Comparison of ENCODE assay signal across 36 cellular contexts in genomic region chr1:57007472-57007871, GRCh38. TPM values are rescaled to one million over a fixed set of nuclear protein-coding genes. Genes with fewer than 3 reads are reported as not detected.
"Had no signal": no experiment of that assay in that cellular context is flagged by ENCODE, and none has a peak within 500 bp of the region (broad histone marks: within the 10 kb centered on the region; RNA-seq: fewer than 3 reads in every experiment).

No MANE protein-coding gene starts in this region.

- H3K4me3 ChIP-seq: adrenal gland, body of pancreas, breast epithelium had no signal

- DNase-seq: activated B cell treated with CpG ODN at 0.5 μM for 24 hours; activated CD4-positive, alpha-beta memory T cell treated with anti-CD3 and anti-CD28 coated beads for 36 hours; activated CD4-positive, alpha-beta T cell treated with anti-CD3 and anti-CD28 coated beads for 4 hours; activated CD4-positive, alpha-beta T cell treated with anti-CD3 and anti-CD28 coated beads, Interleukin-2, amount 10 ng/mL, durations not matched to agents 24 days and 14 days; activated CD4-positive, alpha-beta T cell treated with anti-CD3 and anti-CD28 coated beads, Interleukin-2, amount 50 U/mL, for 1 hour; activated CD4-positive, alpha-beta T cell treated with anti-CD3 and anti-CD28 coated beads, Interleukin-2, amount 50 U/mL, for 4 hours; activated CD4-positive, CD25-positive, alpha-beta regulatory T cell treated with anti-CD3 and anti-CD28 coated beads, Interleukin-2, amount 50 U/mL, for 72 hours; activated CD8-positive, alpha-beta memory T cell treated with anti-CD3 and anti-CD28 coated beads, Interleukin-2, amount 50 U/mL, for 4 hours; activated CD8-positive, alpha-beta T cell treated with anti-CD3 and anti-CD28 coated beads for 36 hours; activated effector memory CD4-positive, alpha-beta T cell treated with anti-CD3 and anti-CD28 coated beads, Interleukin-2, amount 50 U/mL, for 16 hours; activated gamma-delta T cell treated with Interleukin-2 at 50 U/mL for 16 hours; activated naive CD4-positive, alpha-beta T cell; activated naive CD4-positive, alpha-beta T cell treated with anti-CD3 and anti-CD28 coated beads for 36 hours; activated naive CD4-positive, alpha-beta T cell treated with anti-CD3 and anti-CD28 coated beads, Interleukin-2, amount 50 U/mL, for 16 hours; activated naive CD8-positive, alpha-beta T cell treated with anti-CD3 and anti-CD28 coated beads for 36 hours; activated T-cell treated with anti-CD3 and anti-CD28 coated beads for 4 hours; activated T-cell treated with anti-CD3 and anti-CD28 coated beads, Interleukin-2, amount 50 U/mL, for 1 hour; activated T-cell treated with anti-CD3 and anti-CD28 coated beads, Interleukin-2, amount 50 U/mL, for 4 hours; activated T-cell treated with anti-CD3 and anti-CD28 coated beads, Interleukin-2, amount 50 U/mL, for 72 hours; adrenal gland; amniotic stem cell; aorta; body of pancreas; brain microvascular endothelial cell; central memory CD4-positive, alpha-beta T cell; T-helper 2 cell; T-helper 9 cell had no signal

- H3K9me3 ChIP-seq: adrenal gland, body of pancreas, breast epithelium had no signal

- H3K27ac ChIP-seq: adrenal gland, body of pancreas, brain microvascular endothelial cell, breast epithelium, VCaP had no signal

- H3K36me3 ChIP-seq: adrenal gland, brain microvascular endothelial cell, breast epithelium had no signal

- ATAC-seq: activated CD8-positive, alpha-beta T cell treated with anti-CD3 and anti-CD28 coated beads for 36 hours; activated naive CD4-positive, alpha-beta T cell treated with anti-CD3 and anti-CD28 coated beads, Interleukin-2, amount 50 U/mL, for 72 hours; activated T-cell treated with anti-CD3 and anti-CD28 coated beads, Interleukin-2, amount 50 U/mL, for 4 hours; activated T-cell treated with anti-CD3 and anti-CD28 coated beads, Interleukin-2, amount 50 U/mL, for 72 hours; activated T-helper 17 cell treated with anti-CD3 and anti-CD28 coated beads, Interleukin-2, amount 50 U/mL, for 72 hours; body of pancreas had no signal

- H3K27me3 ChIP-seq: adrenal gland, body of pancreas, brain microvascular endothelial cell, breast epithelium had no signal

- H3K4me1 ChIP-seq: adrenal gland, body of pancreas, breast epithelium had no signal

RNA-seq across cellular contexts. Expression of gene C8B, which starts 41.7 kb away (rescaled TPM):
- total RNA-seq: activated B cell treated with CpG ODN at 0.5 μM for 24 hours; activated CD4-positive, alpha-beta memory T cell treated with anti-CD3 and anti-CD28 coated beads for 36 hours; activated CD4-positive, alpha-beta T cell treated with anti-CD3 and anti-CD28 coated beads, Interleukin-2, amount 10 ng/mL, durations not matched to agents 24 days and 14 days; activated CD8-positive, alpha-beta memory T cell treated with anti-CD3 and anti-CD28 coated beads for 36 hours; activated CD8-positive, alpha-beta T cell treated with anti-CD3 and anti-CD28 coated beads for 36 hours; activated naive CD4-positive, alpha-beta T cell treated with anti-CD3 and anti-CD28 coated beads for 36 hours; activated naive CD4-positive, alpha-beta T cell treated with anti-CD3 and anti-CD28 coated beads, Interleukin-2, amount 50 U/mL, for 72 hours; activated naive CD8-positive, alpha-beta T cell treated with anti-CD3 and anti-CD28 coated beads for 36 hours; activated T-cell treated with anti-CD3 and anti-CD28 coated beads, Interleukin-2, amount 50 U/mL, for 4 hours; activated T-cell treated with anti-CD3 and anti-CD28 coated beads, Interleukin-2, amount 50 U/mL, for 72 hours; activated T-helper 1 cell treated with anti-CD3 and anti-CD28 coated beads, Interleukin-12 subunit alpha, Interleukin-12 subunit beta, Interleukin-2, Interleukin-4 antibody, amounts not matched to agents 30 ng/mL and 10 ng/mL and 1 ng/mL, durations not matched to agents 14 hours and 24 hours and 36 hours; activated T-helper 17 cell treated with anti-CD3 and anti-CD28 coated beads, Interleukin-2, amount 50 U/mL, for 72 hours; adrenal gland; aorta; astrocyte; body of pancreas; breast epithelium; cardiac septum; cerebellum had no signal
- polyA plus RNA-seq: aorta had no signal
